In genomic region chr19:20660473-20660872, GRCh38 we compare ENCODE assay signal across 9 cellular contexts. TPM values are rescaled to one million over a fixed set of nuclear protein-coding genes. Genes with fewer than 3 reads are reported as not detected.
DNase-seq lines count a peak whose midpoint lies in the region; TF ChIP-seq lines count a peak whose summit lies in the region.
"Had no signal": no experiment of that assay in that cellular context is flagged by ENCODE, and none has a peak within 500 bp of the region (broad histone marks: within the 10 kb centered on the region; RNA-seq: fewer than 3 reads in every experiment).

No MANE protein-coding gene starts in this region.

- peaks cover 27% of the 10 kb centered on the region for H3K36me3 ChIP-seq in PC-9 (ENCODE audit: low read depth)

- H3K27me3 ChIP-seq in PC-9 (ENCODE audit: insufficient read depth, low read depth): no peaks in the 10 kb centered on the region

- BruUV-seq in PC-9 (replicated peaks; lab: Mats Ljungman, UMichigan): TSS peak; percentile 50

- H3K4me2 ChIP-seq in PC-9: peak overlapping the region; percentile 73

- POLR2A ChIA-PET in PC-9 (lab: Charles Lee; ENCODE audit: unreplicated experiment): no interaction called here

- H3K79me2 ChIP-seq in PC-9 (ENCODE audit: low read depth): peaks cover 21% of the 10 kb centered on the region

- TF ChIP-seq CTCF in AG10803 (conservative IDR thresholded peaks at IDR 0.05; ENCODE audit: low read length): no peak
- no peak for TF ChIP-seq CTCF in PC-9 (conservative IDR thresholded peaks at IDR 0.05)
- TF ChIP-seq CTCF in nephron progenitor cell (IDR thresholded peaks at IDR 0.05): no peak

- no peaks in the 10 kb centered on the region for H3K9me2 ChIP-seq in PC-9 (ENCODE audit: insufficient read depth)

- no peaks in the 10 kb centered on the region for H3K4me1 Mint-ChIP-seq in nephron progenitor cell

- no peaks in the 10 kb centered on the region for H4K20me1 ChIP-seq in PC-9 (ENCODE audit: insufficient read depth)

- peak overlapping the region; percentile 99 for H3K27ac Mint-ChIP-seq in nephron progenitor cell

- DNase-seq in AG10803 (ENCODE audit: low read depth) (no peak), PC-9 (no peak), epithelial cell of prostate (ENCODE audit: low read depth, low spot score) (no peak), nephron progenitor cell (no peak), COR-L47 (lab: John Stamatoyannopoulos, UW) (no peak), HCEC 1CT (no peak), NOMO-1 treated with dmso at 0.1 percent for 144 hours (lab: John Stamatoyannopoulos, UW; ENCODE audit: unreplicated experiment) (no peak)
- no peak for DNase-seq in activated effector memory CD4-positive, alpha-beta T cell treated with anti-CD3 and anti-CD28 coated beads, Interleukin-2, amount 50 U/mL, for 16 hours
- DNase-seq: activated CD4-positive, alpha-beta T cell treated with anti-CD3 and anti-CD28 coated beads, Interleukin-2, amount 50 U/mL, for 1 hour had no signal

- H3K4me3 Mint-ChIP-seq in nephron progenitor cell: peak overlapping the region; percentile 94

- H3K4me1 ChIP-seq in PC-9 (replicated peaks; ENCODE audit: insufficient read depth): no peaks in the 10 kb centered on the region

- H3K9me3 ChIP-seq in PC-9 (ENCODE audit: insufficient read depth, low read depth): peaks cover 31% of the 10 kb centered on the region

- H3K4me3 ChIP-seq in AG10803 (ENCODE audit: low read length) (peak overlapping the region; percentile 86), PC-9 (peak overlapping the region; percentile 66)

- intact Hi-C loops in PC-9 (cut with micrococcal nuclease; ENCODE audit: unreplicated experiment): no loop called here

- no peaks in the 10 kb centered on the region for H3F3A ChIP-seq in PC-9 (ENCODE audit: insufficient read depth, low read depth)

- peaks cover 3% of the 10 kb centered on the region for H3K27me3 Mint-ChIP-seq in nephron progenitor cell (ENCODE audit: low read depth, poor library complexity)

- peaks cover 95% of the 10 kb centered on the region for H3K9me3 Mint-ChIP-seq in nephron progenitor cell

- H2AFZ ChIP-seq in PC-9: peak overlapping the region; percentile 81

- CTCF ChIA-PET in PC-9 (lab: Charles Lee): interaction anchor here (0.7 kb wide), 1 partner anchor 422 kb away, joined by 3 read pairs; no protein-coding TSS in a partner anchor

- no peak overlapping the region for H3K27ac ChIP-seq in PC-9
- H3K27ac ChIP-seq in epithelial cell of prostate: peak overlapping the region; percentile 85

- H3K36me3 Mint-ChIP-seq in nephron progenitor cell (ENCODE audit: low read depth): peaks cover 69% of the 10 kb centered on the region

RNA-seq across cellular contexts. Expression of gene ZNF626, which starts 0.9 kb away (rescaled TPM):
- total RNA-seq in PC-9 (2021): 3.1 and 3.6 TPM in 2 replicates
